9 cellular contexts compared by ENCODE assay signal in genomic region chr12:10718279-10718821, GRCh38. TPM values are rescaled to one million over a fixed set of nuclear protein-coding genes. Genes with fewer than 3 reads are reported as not detected.
A peak's percentile ranks its signal among the peaks of the same experiment; 100 is the strongest.
DNase-seq lines count a peak whose midpoint lies in the region; ATAC-seq and TF ChIP-seq lines count a peak whose summit lies in the region.
"Had no signal": no experiment of that assay in that cellular context is flagged by ENCODE, and none has a peak within 500 bp of the region (broad histone marks: within the 10 kb centered on the region; RNA-seq: fewer than 3 reads in every experiment).

No MANE protein-coding gene starts in this region.

- H3K9me3 ChIP-seq in HCT116 (ENCODE audit: control insufficient read depth in 1 of 2, insufficient read depth in 1 of 2, low read depth in 1 of 2, low read length in 2 of 2) (no peaks in the 10 kb centered on the region), spleen (no peaks in the 10 kb centered on the region)

- DNase-seq in HCT116 (ENCODE audit: low read depth, low spot score) (no peak), glutamatergic neuron (no peak), spleen (no peak), CD1c-positive myeloid dendritic cell (ENCODE audit: extremely low spot score) (no peak)
- no peak for DNase-seq in effector CD8-positive, alpha-beta T cell (lab: John Stamatoyannopoulos, UW)
- DNase-seq in activated naive CD4-positive, alpha-beta T cell treated with Interleukin-2 at 50 U/mL for 16 hours = no peak

- peak overlapping the region; percentile 12 for H3K27ac Mint-ChIP-seq in glutamatergic neuron (ENCODE audit: unreplicated experiment)
- H3K27ac Mint-ChIP-seq: activated T-helper 17 cell treated with anti-CD3 and anti-CD28 coated beads, Interleukin-2, amount 50 U/mL, for 72 hours had no signal

- CTCF ChIA-PET in HCT116 (lab: Charles Lee) = interaction anchor here (3.0 kb wide), 1 partner anchor 32 kb away, joined by 12 read pairs; no protein-coding TSS in a partner anchor

- intact Hi-C loops in HCT116 (cut with micrococcal nuclease) = no loop called here
- intact Hi-C loops in spleen (cut with DNase I; ENCODE audit: low total_unique reads) = no loop called here

- no peak for ATAC-seq in HCT116
- ATAC-seq in GM21825 (IDR thresholded peaks at IDR 0.05; ENCODE audit: unreplicated experiment) = no peak
- ATAC-seq: activated T-helper 17 cell treated with anti-CD3 and anti-CD28 coated beads, Interleukin-2, amount 50 U/mL, for 72 hours had no signal

- 58 to 75% (median 71%) methylated on average over 4 of the region's 4 CpGs for WGBS in spleen, 5 donors

- H3K9me2 ChIP-seq in HCT116 (ENCODE audit: insufficient read depth) = no peaks in the 10 kb centered on the region

- RAD21 ChIA-PET in HCT116 (lab: Charles Lee; ENCODE audit: low non-redundant PET in 1 of 2, low total read pairs in 2 of 2, uncharacterized antibody in 2 of 2, unreplicated experiment in 2 of 2) = no interaction called here

- H3K27me3 Mint-ChIP-seq in glutamatergic neuron (ENCODE audit: unreplicated experiment) = no peaks in the 10 kb centered on the region

- peaks cover 4% of the 10 kb centered on the region for H3K9me3 Mint-ChIP-seq in glutamatergic neuron (ENCODE audit: unreplicated experiment)
- H3K9me3 Mint-ChIP-seq: activated T-helper 17 cell treated with anti-CD3 and anti-CD28 coated beads, Interleukin-2, amount 50 U/mL, for 72 hours had no signal

- TF ChIP-seq CTCF in HCT116 (IDR thresholded peaks at IDR 0.05 in 2 of 3, conservative IDR thresholded peaks at IDR 0.05 in 1 of 3; ENCODE audit: borderline replicate concordance in 1 of 3, insufficient read depth in 1 of 3, low read depth in 2 of 3, low read length in 2 of 3) (no peak), WI38 (IDR thresholded peaks at IDR 0.05; ENCODE audit: low read depth, low read length) (no peak), glutamatergic neuron (IDR thresholded peaks at IDR 0.05; ENCODE audit: partially characterized antibody, unreplicated experiment) (no peak), spleen (IDR thresholded peaks at IDR 0.05 in 8 of 11, conservative IDR thresholded peaks at IDR 0.05 in 3 of 11) (no peak)

- peaks cover 54 to 63% of the 10 kb centered on the region in 2 experiments for H3K4me1 ChIP-seq in HCT116 (ENCODE audit: control insufficient read depth in 1 of 2, insufficient read depth in 2 of 2, low read length in 2 of 2)
- peaks cover 18 to 80% (median 54%) of the 10 kb centered on the region in 6 donors for H3K4me1 ChIP-seq in spleen

- no peak for TF ChIP-seq RAD21 in HCT116 (IDR thresholded peaks at IDR 0.05; ENCODE audit: low read depth)

- H3K4me3 ChIP-seq in HCT116 (replicated peaks in 1 of 2; ENCODE audit: low read depth in 1 of 2, low read length in 2 of 2) = peak overlapping the region in 1 of 2 experiments; percentile 12; a peak in 1 of 4 replicates
- peak overlapping the region; percentile 49 for H3K4me3 ChIP-seq in WI38 (ENCODE audit: low read depth, low read length)
- H3K4me3 ChIP-seq in spleen = no peak overlapping the region

- H3K4me2 ChIP-seq in HCT116 (ENCODE audit: low read length) = peak overlapping the region; percentile 77

- BruUV-seq in HCT116 (replicated peaks; lab: Mats Ljungman, UMichigan) = no TSS peak

- POLR2A ChIA-PET in HCT116 (lab: Charles Lee) = interaction anchor here (1.3 to 1.6 kb wide), 2 partner anchors 10 to 32 kb away, joined by 3 read pairs; no protein-coding TSS in a partner anchor

- peak overlapping the region; percentile 68 for H3K27ac ChIP-seq in HCT116 (ENCODE audit: low read depth, low read length)
- H3K27ac ChIP-seq in spleen = peak overlapping the region in 6 of 8 donors; percentile 56 to 92 (median 66)

- peaks cover 36% of the 10 kb centered on the region; the same call in 1 of the 2 replicates for H4K20me1 ChIP-seq in HCT116 (ENCODE audit: insufficient read depth)

- H3K4me1 Mint-ChIP-seq in glutamatergic neuron (ENCODE audit: low read depth, unreplicated experiment) = peaks cover 13% of the 10 kb centered on the region

- H2AFZ ChIP-seq in HCT116 (ENCODE audit: low read depth, low read length, poor library complexity, severe bottlenecking) = no peak overlapping the region

- H3K79me2 ChIP-seq in HCT116 (ENCODE audit: insufficient read depth, low read length) = peaks cover 100% of the 10 kb centered on the region

- H3K9ac ChIP-seq in HCT116 (ENCODE audit: low read length) = peak overlapping the region; percentile 48

- no peaks in the 10 kb centered on the region for H3K36me3 Mint-ChIP-seq in glutamatergic neuron (ENCODE audit: unreplicated experiment)

- peak overlapping the region; percentile 26 for H3K4me3 Mint-ChIP-seq in glutamatergic neuron (ENCODE audit: unreplicated experiment)
- H3K4me3 Mint-ChIP-seq: activated T-helper 17 cell treated with anti-CD3 and anti-CD28 coated beads, Interleukin-2, amount 50 U/mL, for 72 hours had no signal

- TF ChIP-seq POLR2A in HCT116 (IDR thresholded peaks at IDR 0.05; ENCODE audit: borderline replicate concordance, extremely low read depth, insufficient read depth, insufficient read length) (no peak), spleen (IDR thresholded peaks at IDR 0.05) (no peak)

- H3K36me3 ChIP-seq in HCT116 (ENCODE audit: control insufficient read depth in 1 of 2, insufficient read depth in 2 of 2, low read length in 2 of 2) = peaks cover 21 to 37% of the 10 kb centered on the region in 2 experiments
- peaks cover 0 to 28% (median 20%) of the 10 kb centered on the region in 6 donors for H3K36me3 ChIP-seq in spleen

- H3K27me3 ChIP-seq in HCT116 (ENCODE audit: insufficient read depth, low read length) (no peaks in the 10 kb centered on the region), spleen (replicated peaks in 1 of 7) (peaks cover 0 to 17% (median 5%) of the 10 kb centered on the region in 7 donors)

TF ChIP-seq in HCT116, 20 proteins besides CTCF, POLR2A, EP300 and RAD21:
- TF ChIP-seq JUND (IDR thresholded peaks at IDR 0.05) (peak; percentile 51), YY1 (IDR thresholded peaks at IDR 0.05; ENCODE audit: extremely low read depth, insufficient replicate concordance, low read depth, low read length) (no peak), POLR2AphosphoS5 (IDR thresholded peaks at IDR 0.05; ENCODE audit: low read depth, low read length) (no peak), ATF3 (IDR thresholded peaks at IDR 0.05) (no peak), ZBTB33 (IDR thresholded peaks at IDR 0.05; ENCODE audit: extremely low read depth, insufficient replicate concordance, low read length) (no peak), SP1 (IDR thresholded peaks at IDR 0.05; ENCODE audit: low read depth) (peak; percentile 23; the same call in 1 of the 2 replicates), ZNF274 (IDR thresholded peaks at IDR 0.05; ENCODE audit: low read depth, low read length) (no peak), EGR1 (IDR thresholded peaks at IDR 0.05; ENCODE audit: low read depth) (no peak), ELF1 (IDR thresholded peaks at IDR 0.05; ENCODE audit: borderline replicate concordance, low read depth) (no peak), SIN3A (IDR thresholded peaks at IDR 0.05; ENCODE audit: low read depth) (peak; percentile 36; the same call in 1 of the 2 replicates), MAX (IDR thresholded peaks at IDR 0.05) (peak; percentile 36), CBX3 (IDR thresholded peaks at IDR 0.05; ENCODE audit: low read depth) (no peak), CEBPB (IDR thresholded peaks at IDR 0.05; ENCODE audit: low read depth) (no peak), ZFX (IDR thresholded peaks at IDR 0.05) (no peak)

RNA-seq across cellular contexts. Expression of gene YBX3, which starts 4.8 kb away (rescaled TPM):
- 419 TPM for total RNA-seq in HCT116 (2021; ENCODE audit: unreplicated experiment)
- 472 and 487 TPM in 2 replicates for polyA plus RNA-seq in HCT116 (2012)
- total RNA-seq in glutamatergic neuron (ENCODE audit: unreplicated experiment) = 39.0 TPM
- total RNA-seq in spleen = 100 to 1,000 TPM; 166 to 250 (median 180) TPM
- polyA plus RNA-seq in spleen = 100 to 1,000 TPM in 1 of 3 donors, 10 to 100 TPM in 2; 87.0 to 155 (median 90.7) TPM

RNA-seq across cellular contexts. Expression of gene STYK1, which starts 44.5 kb away (rescaled TPM):
- total RNA-seq in HCT116 (2021; ENCODE audit: unreplicated experiment) (4.4 TPM), glutamatergic neuron (ENCODE audit: unreplicated experiment) (not detected), spleen (1 to 10 TPM in 4 of 7 donors, under 1 TPM in 3; 0.49 to 2.4 (median 1.2) TPM)
- polyA plus RNA-seq in HCT116 (2012) = 3.8 and 4.5 TPM in 2 replicates
- under 1 TPM; 0.17 to 0.26 (median 0.26) TPM for polyA plus RNA-seq in spleen
